33 cellular contexts compared by ENCODE assay signal in genomic region chr11:114587398-114587953, GRCh38. TPM values are rescaled to one million over a fixed set of nuclear protein-coding genes. Genes with fewer than 3 reads are reported as not detected.
"Had no signal": no experiment of that assay in that cellular context is flagged by ENCODE, and none has a peak within 500 bp of the region (broad histone marks: within the 10 kb centered on the region; RNA-seq: fewer than 3 reads in every experiment).

No MANE protein-coding gene starts in this region.

- H3K9me3 ChIP-seq: prostate gland had no signal

- DNase-seq: hypothalamus; immature natural killer cell; kidney; left lung; lower lobe of right lung; mammary epithelial cell; mesenchymal stem cell; naive thymus-derived CD4-positive, alpha-beta T cell; pancreas; posterior cingulate gyrus; retina; right cardiac atrium; sigmoid colon; small intestine; spleen; stimulated activated CD4-positive, alpha-beta T cell treated with anti-CD3 and anti-CD28 coated beads, Interleukin-4, amount 100 ng/mL, for 24 hours; stimulated activated naive CD4-positive, alpha-beta T cell; uterus had no signal

- H3K27me3 ChIP-seq: left lung, pancreas, sigmoid colon, spleen, suprapubic skin, tibial nerve, uterus had no signal

- H3K4me1 ChIP-seq: left lung, lower lobe of right lung, pancreas, prostate gland, sigmoid colon, spleen, suprapubic skin, tibial nerve, uterus had no signal

- H3K27ac ChIP-seq: left lung, lower lobe of right lung, pancreas, prostate gland, sigmoid colon, spleen, suprapubic skin, thoracic aorta, tibial nerve, uterus had no signal

- H3K4me3 ChIP-seq: left lung, lower lobe of right lung, pancreas, prostate gland, sigmoid colon, spleen, suprapubic skin, thoracic aorta, tibial nerve, uterus had no signal

- H3K36me3 ChIP-seq: left lung, lower lobe of right lung, pancreas, prostate gland, sigmoid colon, spleen, suprapubic skin, thoracic aorta, uterus had no signal

- FAIRE-seq: islet of Langerhans, kidney, pancreas, small intestine had no signal

- ATAC-seq: left lung; lower lobe of right lung; naive thymus-derived CD4-positive, alpha-beta T cell; natural killer cell treated with Interleukin-12 subunit alpha and Interleukin-12 subunit beta and Interleukin-15 and Interleukin-18, amount 100 ng/mL, for 72 hours; pancreas; right cardiac atrium; stimulated activated effector memory CD8-positive, alpha-beta T cell treated with anti-CD3 and anti-CD28 coated beads, Interleukin-12 subunit alpha, Interleukin-12 subunit beta, amount 100 ng/mL, for 72 hours had no signal

RNA-seq across cellular contexts. Expression of gene NXPE4, which starts 8.1 kb away (rescaled TPM):
- total RNA-seq: left lung; liver; lower lobe of right lung; mammary epithelial cell; mesothelial cell of epicardium; mononuclear cell; myocyte; naive thymus-derived CD4-positive, alpha-beta T cell; natural killer cell treated with Interleukin-12 subunit alpha and Interleukin-12 subunit beta and Interleukin-15 and Interleukin-18, amount 100 ng/mL, for 72 hours; omental fat pad; pancreas; right cardiac atrium; suprapubic skin; thoracic aorta; tibial nerve; ureter had no signal
- polyA plus RNA-seq: immature natural killer cell; liver; mammary epithelial cell; naive thymus-derived CD4-positive, alpha-beta T cell; neural cell; pancreas; right cardiac atrium had no signal

RNA-seq across cellular contexts. Expression of gene NXPE1, which starts 27.8 kb away (rescaled TPM):
- total RNA-seq: left lung; liver; lower lobe of right lung; mammary epithelial cell; mesothelial cell of epicardium; mononuclear cell; myocyte; naive thymus-derived CD4-positive, alpha-beta T cell; natural killer cell treated with Interleukin-12 subunit alpha and Interleukin-12 subunit beta and Interleukin-15 and Interleukin-18, amount 100 ng/mL, for 72 hours; omental fat pad; right cardiac atrium; subcutaneous adipose tissue; suprapubic skin; thoracic aorta; tibial nerve; ureter had no signal
- polyA plus RNA-seq: immature natural killer cell; liver; mammary epithelial cell; naive thymus-derived CD4-positive, alpha-beta T cell; neural cell; pancreas; right cardiac atrium; spleen had no signal
